Comparison of ENCODE assay signal across 1 cellular context in genomic region chr22:21946262-21946925, GRCh38.
TF ChIP-seq lines count a peak whose summit lies in the region.

No MANE protein-coding gene starts in this region.

TF ChIP-seq in IMR-90, 13 proteins besides CTCF, POLR2A, EP300 and RAD21:
- no peak for TF ChIP-seq SMC3 (IDR thresholded peaks at IDR 0.05; ENCODE audit: low read depth, low read length)
- no peak for TF ChIP-seq RCOR1 (IDR thresholded peaks at IDR 0.05; ENCODE audit: insufficient replicate concordance, low read length)
- TF ChIP-seq CHD1 (IDR thresholded peaks at IDR 0.05; ENCODE audit: low read depth, low read length): no peak
- TF ChIP-seq MXI1 (IDR thresholded peaks at IDR 0.05; ENCODE audit: borderline replicate concordance, low read depth, low read length): no peak
- no peak for TF ChIP-seq CEBPB (IDR thresholded peaks at IDR 0.05; ENCODE audit: low read depth, low read length)
- no peak for TF ChIP-seq MAFK (IDR thresholded peaks at IDR 0.05; ENCODE audit: low read depth, low read length)
- no peak for TF ChIP-seq MAZ (IDR thresholded peaks at IDR 0.05; ENCODE audit: borderline replicate concordance, low read depth, low read length)
- TF ChIP-seq NFE2L2 (IDR thresholded peaks at IDR 0.05; ENCODE audit: low read depth, low read length): no peak
- no peak for TF ChIP-seq FOS (IDR thresholded peaks at IDR 0.05; ENCODE audit: low read depth, low read length)
- no peak for TF ChIP-seq RFX5 (IDR thresholded peaks at IDR 0.05; ENCODE audit: low read depth, low read length)
